20 cellular contexts compared by ENCODE assay signal in the genomic region with DNA sequence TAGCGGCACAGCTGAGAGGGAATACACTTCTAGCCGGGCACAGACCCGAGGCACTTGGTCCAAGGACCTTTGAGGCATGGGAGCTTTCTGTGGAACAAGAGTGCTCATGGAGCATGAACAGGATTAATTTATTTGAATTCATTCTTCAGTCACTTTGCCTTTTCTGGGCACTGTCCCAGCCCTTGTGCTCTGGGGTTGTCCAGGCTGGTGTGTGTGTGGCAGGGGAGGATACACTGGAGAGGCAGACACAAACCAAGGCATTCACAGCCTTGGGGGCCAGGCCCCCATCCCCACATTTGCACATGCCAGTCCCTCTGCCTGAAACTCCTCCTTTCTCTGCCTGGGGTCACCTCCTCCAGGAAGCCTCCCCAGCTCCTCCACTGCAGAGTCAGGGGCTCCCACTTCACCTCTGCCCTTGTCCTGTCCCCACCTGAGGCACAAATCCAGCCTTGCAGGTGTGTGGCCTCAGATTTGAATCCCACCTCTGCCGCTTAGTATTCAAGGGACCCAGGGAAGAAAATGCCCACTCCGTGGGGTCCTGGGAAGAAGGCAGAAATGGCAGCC. TPM values are rescaled to one million over a fixed set of nuclear protein-coding genes. Genes with fewer than 3 reads are reported as not detected.
"Had no signal": no experiment of that assay in that cellular context is flagged by ENCODE, and none has a peak within 500 bp of the region (broad histone marks: within the 10 kb centered on the region; RNA-seq: fewer than 3 reads in every experiment).

No MANE protein-coding gene starts in this region.

- H3K27me3 Mint-ChIP-seq: progenitor cell of endocrine pancreas had no signal

- H3K36me3 Mint-ChIP-seq: naive thymus-derived CD4-positive, alpha-beta T cell had no signal

- H3K4me1 Mint-ChIP-seq: naive thymus-derived CD4-positive, alpha-beta T cell had no signal

- H3K4me3 ChIP-seq: ascending aorta, cardiac muscle cell, left lung, mucosa of descending colon, SK-N-MC, skin epidermis, upper lobe of left lung had no signal

- H3K4me1 ChIP-seq: ascending aorta, left lung, upper lobe of left lung had no signal

- H3K27me3 ChIP-seq: ascending aorta, cardiac muscle cell, left lung, upper lobe of left lung had no signal

- ATAC-seq: left lung; mucosa of descending colon; naive thymus-derived CD4-positive, alpha-beta T cell; right cardiac atrium had no signal

- H3K9me3 ChIP-seq: ascending aorta, left lung, mucosa of descending colon, upper lobe of left lung had no signal

- H3K36me3 ChIP-seq: ascending aorta, cardiac muscle cell, upper lobe of left lung had no signal

- DNase-seq: activated CD4-positive, CD25-positive, alpha-beta regulatory T cell; activated naive CD4-positive, alpha-beta T cell treated with Interleukin-2 at 50 U/mL for 16 hours; cortex of kidney; effector CD4-positive, alpha-beta T cell; foreskin fibroblast; mammary epithelial cell; naive thymus-derived CD4-positive, alpha-beta T cell; stimulated activated CD4-positive, alpha-beta T cell treated with anti-CD3 and anti-CD28 coated beads, Interleukin-15, amount 100 ng/mL, for 24 hours; stimulated activated CD4-positive, alpha-beta T cell treated with anti-CD3 and anti-CD28 coated beads, Interleukin-4, amount 100 ng/mL, for 1 hour; stimulated activated naive CD4-positive, alpha-beta T cell had no signal

- H3K4me3 Mint-ChIP-seq: activated T-helper 1 cell treated with anti-CD3 and anti-CD28 coated beads, Interleukin-12 subunit alpha, Interleukin-12 subunit beta, Interleukin-2, Interleukin-4 antibody, amounts not matched to agents 30 ng/mL and 10 ng/mL and 1 ng/mL, durations not matched to agents 14 hours and 24 hours and 36 hours; naive thymus-derived CD4-positive, alpha-beta T cell had no signal

- H3K27ac Mint-ChIP-seq: activated T-helper 1 cell treated with anti-CD3 and anti-CD28 coated beads, Interleukin-12 subunit alpha, Interleukin-12 subunit beta, Interleukin-2, Interleukin-4 antibody, amounts not matched to agents 30 ng/mL and 10 ng/mL and 1 ng/mL, durations not matched to agents 14 hours and 24 hours and 36 hours; naive thymus-derived CD4-positive, alpha-beta T cell; progenitor cell of endocrine pancreas had no signal

- H3K27ac ChIP-seq: ascending aorta, cardiac muscle cell, left lung, SK-N-MC, skin epidermis, upper lobe of left lung had no signal

RNA-seq across cellular contexts. Expression of a gene that starts 55.5 kb away (rescaled TPM):
- polyA plus RNA-seq: naive thymus-derived CD4-positive, alpha-beta T cell had no signal
